1 cellular context compared by ENCODE assay signal in the genomic region with DNA sequence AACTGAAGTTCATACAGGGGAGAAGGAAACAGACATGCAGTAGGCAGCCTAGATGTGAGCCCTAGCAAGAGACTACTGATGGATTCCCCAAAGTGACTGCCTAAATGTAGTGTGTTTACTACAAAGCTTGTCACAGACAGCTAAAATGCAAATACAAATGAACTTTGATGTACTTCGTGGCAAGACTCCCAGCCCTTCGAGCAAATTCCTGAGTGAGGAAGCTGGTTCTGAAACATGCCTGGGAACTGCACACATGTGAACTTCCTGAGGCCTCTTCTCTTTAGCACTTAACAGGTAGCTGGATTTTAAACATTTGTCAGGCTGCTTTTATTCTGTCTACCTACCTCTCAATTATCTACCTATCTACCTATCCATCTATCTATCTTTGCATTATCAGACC.
TF ChIP-seq lines count a peak whose summit lies in the region.

No MANE protein-coding gene starts in this region.

TF ChIP-seq in GM12878, 131 proteins besides CTCF, POLR2A, EP300 and RAD21:
- TF ChIP-seq POLR2AphosphoS2 (IDR thresholded peaks at IDR 0.05; ENCODE audit: low read depth, low read length): no peak
- no peak for TF ChIP-seq DPF2 (IDR thresholded peaks at IDR 0.05)
- TF ChIP-seq, protein P1, sequence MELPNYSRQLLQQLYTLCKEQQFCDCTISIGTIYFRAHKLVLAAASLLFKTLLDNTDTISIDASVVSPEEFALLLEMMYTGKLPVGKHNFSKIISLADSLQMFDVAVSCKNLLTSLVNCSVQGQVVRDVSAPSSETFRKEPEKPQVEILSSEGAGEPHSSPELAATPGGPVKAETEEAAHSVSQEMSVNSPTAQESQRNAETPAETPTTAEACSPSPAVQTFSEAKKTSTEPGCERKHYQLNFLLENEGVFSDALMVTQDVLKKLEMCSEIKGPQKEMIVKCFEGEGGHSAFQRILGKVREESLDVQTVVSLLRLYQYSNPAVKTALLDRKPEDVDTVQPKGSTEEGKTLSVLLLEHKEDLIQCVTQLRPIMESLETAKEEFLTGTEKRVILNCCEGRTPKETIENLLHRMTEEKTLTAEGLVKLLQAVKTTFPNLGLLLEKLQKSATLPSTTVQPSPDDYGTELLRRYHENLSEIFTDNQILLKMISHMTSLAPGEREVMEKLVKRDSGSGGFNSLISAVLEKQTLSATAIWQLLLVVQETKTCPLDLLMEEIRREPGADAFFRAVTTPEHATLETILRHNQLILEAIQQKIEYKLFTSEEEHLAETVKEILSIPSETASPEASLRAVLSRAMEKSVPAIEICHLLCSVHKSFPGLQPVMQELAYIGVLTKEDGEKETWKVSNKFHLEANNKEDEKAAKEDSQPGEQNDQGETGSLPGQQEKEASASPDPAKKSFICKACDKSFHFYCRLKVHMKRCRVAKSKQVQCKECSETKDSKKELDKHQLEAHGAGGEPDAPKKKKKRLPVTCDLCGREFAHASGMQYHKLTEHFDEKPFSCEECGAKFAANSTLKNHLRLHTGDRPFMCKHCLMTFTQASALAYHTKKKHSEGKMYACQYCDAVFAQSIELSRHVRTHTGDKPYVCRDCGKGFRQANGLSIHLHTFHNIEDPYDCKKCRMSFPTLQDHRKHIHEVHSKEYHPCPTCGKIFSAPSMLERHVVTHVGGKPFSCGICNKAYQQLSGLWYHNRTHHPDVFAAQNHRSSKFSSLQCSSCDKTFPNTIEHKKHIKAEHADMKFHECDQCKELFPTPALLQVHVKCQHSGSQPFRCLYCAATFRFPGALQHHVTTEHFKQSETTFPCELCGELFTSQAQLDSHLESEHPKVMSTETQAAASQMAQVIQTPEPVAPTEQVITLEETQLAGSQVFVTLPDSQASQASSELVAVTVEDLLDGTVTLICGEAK (IDR thresholded peaks at IDR 0.05; ENCODE audit: borderline replicate concordance): no peak
- no peak for TF ChIP-seq MTA2 (IDR thresholded peaks at IDR 0.05; ENCODE audit: low read depth)
- no peak for TF ChIP-seq SMAD1 (IDR thresholded peaks at IDR 0.05; ENCODE audit: low read depth, partially characterized antibody)
- TF ChIP-seq RCOR1 (conservative IDR thresholded peaks at IDR 0.05; ENCODE audit: low read depth, low read length): no peak
- no peak for TF ChIP-seq GATAD2B (conservative IDR thresholded peaks at IDR 0.05; ENCODE audit: low read depth)
- no peak for TF ChIP-seq SMC3 (IDR thresholded peaks at IDR 0.05; ENCODE audit: borderline replicate concordance, low read length)
- TF ChIP-seq ZSCAN29 (IDR thresholded peaks at IDR 0.05): no peak
- TF ChIP-seq, protein P2, sequence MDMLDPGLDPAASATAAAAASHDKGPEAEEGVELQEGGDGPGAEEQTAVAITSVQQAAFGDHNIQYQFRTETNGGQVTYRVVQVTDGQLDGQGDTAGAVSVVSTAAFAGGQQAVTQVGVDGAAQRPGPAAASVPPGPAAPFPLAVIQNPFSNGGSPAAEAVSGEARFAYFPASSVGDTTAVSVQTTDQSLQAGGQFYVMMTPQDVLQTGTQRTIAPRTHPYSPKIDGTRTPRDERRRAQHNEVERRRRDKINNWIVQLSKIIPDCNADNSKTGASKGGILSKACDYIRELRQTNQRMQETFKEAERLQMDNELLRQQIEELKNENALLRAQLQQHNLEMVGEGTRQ (IDR thresholded peaks at IDR 0.05; ENCODE audit: borderline replicate concordance, low read depth, low read length): no peak
